In the genomic region with DNA sequence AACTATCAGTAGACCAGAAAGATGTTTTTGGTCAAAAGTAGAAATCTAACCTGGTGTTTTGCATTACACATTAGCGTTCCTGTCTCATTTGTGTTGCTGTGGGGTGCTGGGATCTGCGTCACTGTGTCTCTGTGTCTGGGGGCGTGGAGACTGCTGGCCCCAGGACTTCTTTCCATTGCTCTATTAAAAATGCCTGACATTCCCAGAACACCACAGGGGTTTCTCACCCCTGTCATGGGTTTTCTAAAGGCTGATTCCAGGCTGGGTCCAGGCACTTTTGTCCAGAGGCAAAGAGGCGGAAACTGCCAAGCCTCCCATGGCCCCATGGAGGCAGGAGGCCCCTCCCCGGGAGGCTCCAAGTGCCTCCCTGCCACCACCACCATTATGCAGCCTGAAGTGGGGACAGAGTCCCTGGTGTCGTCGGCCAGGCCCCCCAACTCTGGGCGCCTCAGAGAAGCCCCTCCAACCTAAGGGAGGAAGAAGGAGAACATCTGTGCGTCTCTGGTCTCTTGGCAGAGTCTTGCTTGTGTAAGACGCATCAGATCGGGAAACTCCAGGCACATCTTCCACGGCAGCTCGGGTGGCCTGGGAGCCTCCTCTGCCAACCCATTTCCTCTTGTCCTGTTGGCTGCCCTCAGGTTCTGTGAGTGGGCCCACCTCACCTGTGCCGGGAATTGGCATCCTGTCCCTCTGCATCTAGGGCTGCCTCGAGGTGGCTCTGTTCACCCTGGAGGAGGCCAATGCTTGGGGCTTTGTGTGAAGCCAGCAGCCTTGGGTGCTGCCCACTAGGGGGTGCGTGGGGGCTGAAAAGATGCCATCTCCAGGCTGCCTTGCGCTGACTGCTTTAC, we compare ENCODE assay signal across 9 cellular contexts. TPM values are rescaled to one million over a fixed set of nuclear protein-coding genes. Genes with fewer than 3 reads are reported as not detected.
DNase-seq lines count a peak whose midpoint lies in the region; ATAC-seq, FAIRE-seq and TF ChIP-seq lines count a peak whose summit lies in the region.
"Had no signal": no experiment of that assay in that cellular context is flagged by ENCODE, and none has a peak within 500 bp of the region (broad histone marks: within the 10 kb centered on the region; RNA-seq: fewer than 3 reads in every experiment).

No MANE protein-coding gene starts in this region.

- H3K27me3 ChIP-seq in gastroesophageal sphincter (peaks cover 31% of the 10 kb centered on the region), stomach (peaks cover 0 to 48% (median 4%) of the 10 kb centered on the region in 3 donors)
- no peaks in the 10 kb centered on the region for H3K27me3 ChIP-seq in effector memory CD4-positive, alpha-beta T cell (replicated peaks; ENCODE audit: control insufficient read depth, insufficient read depth, low read length, poor library complexity, severe bottlenecking)

- POLR2A ChIA-PET in HEK293 (lab: Yijun Ruan, JAX) = no interaction called here

- H3K4me1 ChIP-seq in HEK293 (ENCODE audit: control insufficient read depth, insufficient read depth, low read length) = no peaks in the 10 kb centered on the region
- H3K4me1 ChIP-seq in gastroesophageal sphincter = no peaks in the 10 kb centered on the region
- H3K4me1 ChIP-seq in stomach = peaks cover 0 to 12% (median 3%) of the 10 kb centered on the region in 4 donors
- no peaks in the 10 kb centered on the region for H3K4me1 ChIP-seq in effector memory CD4-positive, alpha-beta T cell (ENCODE audit: control insufficient read depth, insufficient read depth, low read length, poor library complexity, severe bottlenecking)

- CTCF ChIA-PET in HEK293 (lab: Yijun Ruan, JAX) = interaction anchor here (0.6 kb wide), 1 partner anchor 1098 kb away, joined by 3 read pairs; no protein-coding TSS in a partner anchor

- ATAC-seq in gastroesophageal sphincter = peak; percentile 21

- H3K27ac ChIP-seq in HEK293 (ENCODE audit: extremely low read depth, low read depth, low read length) = no peak overlapping the region
- H3K27ac ChIP-seq in gastroesophageal sphincter = no peak overlapping the region
- no peak overlapping the region for H3K27ac ChIP-seq in stomach
- no peak overlapping the region for H3K27ac ChIP-seq in effector memory CD4-positive, alpha-beta T cell (ENCODE audit: insufficient read depth, low read length, poor library complexity, severe bottlenecking)

- TF ChIP-seq EP300 in gastroesophageal sphincter (IDR thresholded peaks at IDR 0.05) = no peak
- no peak for TF ChIP-seq EP300 in stomach (IDR thresholded peaks at IDR 0.05)

- WGBS in gastroesophageal sphincter (ENCODE audit: low coverage in 1 of 2), 2 donors = 50 to 83% methylated on average over 3 to 4 of the region's 17 CpGs
- WGBS in stomach, 5 donors = 66 to 84% (median 67%) methylated on average over 13 to 17 of the region's 17 CpGs

- no peak for TF ChIP-seq POLR2A in gastroesophageal sphincter (IDR thresholded peaks at IDR 0.05)
- no peak for TF ChIP-seq POLR2A in stomach (IDR thresholded peaks at IDR 0.05)

- TF ChIP-seq CTCF in D721Med (IDR thresholded peaks at IDR 0.05; ENCODE audit: insufficient read depth, missing control alignments) = peak; percentile 58
- TF ChIP-seq CTCF in HEK293 (tag by site-specific recombination; IDR thresholded peaks at IDR 0.05) = peak; percentile 94
- TF ChIP-seq CTCF in gastroesophageal sphincter (IDR thresholded peaks at IDR 0.05) = no peak
- TF ChIP-seq CTCF in stomach (IDR thresholded peaks at IDR 0.05) = peak in 5 of 7 experiments; percentile 33 to 59 (median 41)

- no peak overlapping the region for H3K4me3 ChIP-seq in HEK293 (ENCODE audit: low read depth, low read length)
- H3K4me3 ChIP-seq in gastroesophageal sphincter = no peak overlapping the region
- H3K4me3 ChIP-seq in stomach = no peak overlapping the region
- H3K4me3 ChIP-seq in effector memory CD4-positive, alpha-beta T cell (ENCODE audit: insufficient read depth, low read depth, low read length, poor library complexity, severe bottlenecking) = no peak overlapping the region

- H3K36me3 ChIP-seq in HEK293 (ENCODE audit: control insufficient read depth in 2 of 2, insufficient read depth in 1 of 2, low read length in 2 of 2) (no peaks in the 10 kb centered on the region), gastroesophageal sphincter (no peaks in the 10 kb centered on the region), stomach (no peaks in the 10 kb centered on the region)
- no peaks in the 10 kb centered on the region for H3K36me3 ChIP-seq in effector memory CD4-positive, alpha-beta T cell (ENCODE audit: control insufficient read depth, insufficient read depth, low read length)

- no peak for FAIRE-seq in D721Med (lab: Jason Lieb, UNC)

- intact Hi-C loops in stomach (cut with DNase I; ENCODE audit: low total_unique reads) = no loop called here

- DNase-seq in D721Med (ENCODE audit: insufficient read length, low spot score) = no peak
- peak; percentile 21 for DNase-seq in SHP77 treated with DMSO at 0.1 percent for 48 hours (lab: John Stamatoyannopoulos, UW)
- DNase-seq in stomach = peak; percentile 73
- DNase-seq in stimulated activated naive CD4-positive, alpha-beta T cell treated with Interleukin-2 at 50 U/mL for 16 hours (lab: John Stamatoyannopoulos, UW) = no peak
- no peak for DNase-seq in effector memory CD4-positive, alpha-beta T cell
- no peak for DNase-seq in NCI-H748 treated with DMSO at 0.1 percent for 48 hours (lab: John Stamatoyannopoulos, UW)

- H3K9me3 ChIP-seq in HEK293 (ENCODE audit: control insufficient read depth, insufficient read depth, low read depth, low read length) (no peaks in the 10 kb centered on the region), gastroesophageal sphincter (no peaks in the 10 kb centered on the region), stomach (no peaks in the 10 kb centered on the region)
- no peaks in the 10 kb centered on the region for H3K9me3 ChIP-seq in effector memory CD4-positive, alpha-beta T cell (ENCODE audit: control insufficient read depth, low read length)

TF ChIP-seq in HEK293, 187 proteins besides CTCF, POLR2A, EP300 and RAD21:
- TF ChIP-seq ZNF558 (tag by site-specific recombination; IDR thresholded peaks at IDR 0.05) = no peak
- peak; percentile 41 for TF ChIP-seq ZNF654 (tag by site-specific recombination; IDR thresholded peaks at IDR 0.05; ENCODE audit: low read depth)
- no peak for TF ChIP-seq ZBTB17 (tag by site-specific recombination; IDR thresholded peaks at IDR 0.05)
- TF ChIP-seq ZNF184 (tag by site-specific recombination; IDR thresholded peaks at IDR 0.05) = no peak
- TF ChIP-seq, protein P1, sequence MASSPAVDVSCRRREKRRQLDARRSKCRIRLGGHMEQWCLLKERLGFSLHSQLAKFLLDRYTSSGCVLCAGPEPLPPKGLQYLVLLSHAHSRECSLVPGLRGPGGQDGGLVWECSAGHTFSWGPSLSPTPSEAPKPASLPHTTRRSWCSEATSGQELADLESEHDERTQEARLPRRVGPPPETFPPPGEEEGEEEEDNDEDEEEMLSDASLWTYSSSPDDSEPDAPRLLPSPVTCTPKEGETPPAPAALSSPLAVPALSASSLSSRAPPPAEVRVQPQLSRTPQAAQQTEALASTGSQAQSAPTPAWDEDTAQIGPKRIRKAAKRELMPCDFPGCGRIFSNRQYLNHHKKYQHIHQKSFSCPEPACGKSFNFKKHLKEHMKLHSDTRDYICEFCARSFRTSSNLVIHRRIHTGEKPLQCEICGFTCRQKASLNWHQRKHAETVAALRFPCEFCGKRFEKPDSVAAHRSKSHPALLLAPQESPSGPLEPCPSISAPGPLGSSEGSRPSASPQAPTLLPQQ (tag by site-specific recombination; IDR thresholded peaks at IDR 0.05) = peak; percentile 66

RNA-seq across cellular contexts. Expression of a gene that starts 13.8 kb away (rescaled TPM):
- total RNA-seq in gastroesophageal sphincter = under 1 TPM in 3 of 4 donors, not detected in 1; under 0.01 to 0.66 (median 0.15) TPM
- 1 to 10 TPM in 3 of 5 donors, under 1 TPM in 1, not detected in 1; 0.58 to 4.3 (median 3.4) TPM for total RNA-seq in stomach
- polyA plus RNA-seq in stomach = 1 to 10 TPM in 1 of 3 donors, under 1 TPM in 2; 0.15 to 1.8 (median 0.88) TPM
- total RNA-seq: T-helper 2 cell treated with Interferon-gamma antibody and Interleukin-4, amounts not matched to agents 100 ng/mL and 5 ng/mL, for 36 hours had no signal

Comparison
In these comparisons a context has a peak if more than half of its experiments do, and no peak if none do; other contexts are left out.
1. DNase-seq: peak in SHP77 treated with DMSO at 0.1 percent for 48 hours (single experiment) and stomach (single experiment); none in D721Med (single experiment), stimulated activated naive CD4-positive, alpha-beta T cell treated with Interleukin-2 at 50 U/mL for 16 hours (single experiment), effector memory CD4-positive, alpha-beta T cell (0 of 3) and NCI-H748 treated with DMSO at 0.1 percent for 48 hours (single experiment).
2. CTCF ChIP-seq: peak in D721Med (single experiment), HEK293 (single experiment) and stomach (5 of 7); none in gastroesophageal sphincter (0 of 4).